ENCODE assay signal across 8 cellular contexts in genomic region chr2:20447437-20448245, GRCh38. TPM values are rescaled to one million over a fixed set of nuclear protein-coding genes. Genes with fewer than 3 reads are reported as not detected.
DNase-seq lines count a peak whose midpoint lies in the region; ATAC-seq and TF ChIP-seq lines count a peak whose summit lies in the region.

No MANE protein-coding gene starts in this region.

- H3K27ac ChIP-seq in HL-60 (replicated peaks) (no peak overlapping the region), esophagus (ENCODE audit: low read depth in 2 of 2, low read length in 1 of 2) (peak overlapping the region; percentile 91 to 93), urinary bladder (ENCODE audit: low read depth) (peak overlapping the region; percentile 96)

- H3K36me3 Mint-ChIP-seq in WTC11: no peaks in the 10 kb centered on the region

- H3K4me1 ChIP-seq in esophagus (ENCODE audit: control insufficient read depth in 2 of 2, insufficient read depth in 2 of 2, low read length in 1 of 2) (peaks cover 0 to 4% of the 10 kb centered on the region in 2 donors), urinary bladder (ENCODE audit: insufficient read depth) (peaks cover 1% of the 10 kb centered on the region)

- peak overlapping the region; percentile 33 for H3K4me3 ChIP-seq in HL-60 (replicated peaks; ENCODE audit: insufficient read depth, low read length)
- H3K4me3 ChIP-seq in esophagus (ENCODE audit: low read depth in 1 of 2, low read length in 2 of 2): peak overlapping the region; percentile 75 to 91
- H3K4me3 ChIP-seq in urinary bladder (ENCODE audit: low read depth, low read length): peak overlapping the region; percentile 73

- H3K9me3 Mint-ChIP-seq in WTC11: no peaks in the 10 kb centered on the region

- CTCF ChIA-PET in WTC11 (lab: Charles Lee): interaction anchor here (0.5 to 4.8 kb wide), 24 partner anchors 19 to 222 kb away, joined by 3 to 118 read pairs (median 6); partner anchors contain the start of genes GDF7, HS1BP3 and SDC1

- no peak for TF ChIP-seq CTCF in HL-60 (IDR thresholded peaks at IDR 0.05; ENCODE audit: insufficient read depth, low read length)
- no peak for TF ChIP-seq CTCF in WTC11 (IDR thresholded peaks at IDR 0.05)

- no peak overlapping the region for H3K27ac Mint-ChIP-seq in WTC11

- peak; percentile 59 for DNase-seq in CD1c-positive myeloid dendritic cell (ENCODE audit: extremely low spot score)
- DNase-seq in HL-60 (ENCODE audit: low read depth in 1 of 2, low spot score in 1 of 2): no peak
- peak; percentile 35 for DNase-seq in WTC11 (ENCODE audit: low spot score)
- peak; percentile 57 for DNase-seq in myocyte (ENCODE audit: low read depth)
- DNase-seq in NAMALWA (ENCODE audit: low spot score): no peak

- H3K36me3 ChIP-seq in esophagus (ENCODE audit: control insufficient read depth in 2 of 2, insufficient read depth in 2 of 2, low read length in 1 of 2) (no peaks in the 10 kb centered on the region), urinary bladder (ENCODE audit: insufficient read depth) (no peaks in the 10 kb centered on the region)

- ATAC-seq in GM18907 (IDR thresholded peaks at IDR 0.05; ENCODE audit: unreplicated experiment): peak; percentile 20
- peak; percentile 12 for ATAC-seq in WTC11

- H3K27me3 ChIP-seq in HL-60 (ENCODE audit: insufficient read depth, poor library complexity, severe bottlenecking) (peaks cover 18% of the 10 kb centered on the region), esophagus (ENCODE audit: control insufficient read depth in 1 of 2, insufficient read depth in 2 of 2, low read length in 2 of 2) (no peaks in the 10 kb centered on the region)

- WGBS in esophagus, 2 donors: 3 to 4% methylated on average over 67 to 78 of the region's 78 CpGs
- WGBS in urinary bladder: 1% methylated on average over 78 of the region's 78 CpGs

- POLR2A ChIA-PET in WTC11 (lab: Charles Lee): interaction anchor here (0.6 to 3.4 kb wide), 61 partner anchors 11 to 375 kb away, joined by 3 to 42 read pairs (median 5); partner anchors contain the start of genes HS1BP3, LDAH and SDC1

- peaks cover 35% of the 10 kb centered on the region for H3K4me1 Mint-ChIP-seq in WTC11

- H3K27me3 Mint-ChIP-seq in WTC11 (ENCODE audit: low read depth): peaks cover 66% of the 10 kb centered on the region

- H3K4me3 Mint-ChIP-seq in WTC11: peak overlapping the region; percentile 82

- H3K9me3 ChIP-seq in esophagus (ENCODE audit: control insufficient read depth in 2 of 2, insufficient read depth in 1 of 2, low read depth in 1 of 2, low read length in 1 of 2): no peaks in the 10 kb centered on the region

TF ChIP-seq in WTC11, 78 proteins besides CTCF, POLR2A, EP300 and RAD21 (continues in another document):
- TF ChIP-seq ELF4 (CRISPR knock-in tag; IDR thresholded peaks at IDR 0.05; ENCODE audit: low read depth) (no peak), ATF2 (CRISPR knock-in tag; IDR thresholded peaks at IDR 0.05; ENCODE audit: borderline replicate concordance, low read depth) (no peak), NR3C1 (CRISPR knock-in tag; conservative IDR thresholded peaks at IDR 0.05; ENCODE audit: low read depth) (no peak), EMX1 (CRISPR knock-in tag; IDR thresholded peaks at IDR 0.05) (no peak), TCF7 (CRISPR knock-in tag; IDR thresholded peaks at IDR 0.05; ENCODE audit: low read depth) (no peak), SP1 (CRISPR knock-in tag; conservative IDR thresholded peaks at IDR 0.05) (no peak), ZBTB21 (CRISPR knock-in tag; IDR thresholded peaks at IDR 0.05; ENCODE audit: borderline replicate concordance) (peak; percentile 67; the same call in 1 of the 2 replicates), ZNF281 (CRISPR knock-in tag; IDR thresholded peaks at IDR 0.05) (0 out of 2 replicates have a peak, but pooled peaks have one; percentile 19), FOXP1 (CRISPR knock-in tag; IDR thresholded peaks at IDR 0.05; ENCODE audit: borderline replicate concordance) (no peak; the same call in 1 of the 2 replicates), IRF1 (CRISPR knock-in tag; IDR thresholded peaks at IDR 0.05) (peak; percentile 80; the same call in 1 of the 2 replicates), ZNF232 (CRISPR knock-in tag; IDR thresholded peaks at IDR 0.05) (no peak; the same call in 1 of the 2 replicates), MYBL2 (CRISPR knock-in tag; IDR thresholded peaks at IDR 0.05) (peak; percentile 89), OVOL2 (CRISPR knock-in tag; IDR thresholded peaks at IDR 0.05; ENCODE audit: borderline replicate concordance) (no peak), ATF3 (CRISPR knock-in tag; conservative IDR thresholded peaks at IDR 0.05) (no peak), ARID4B (CRISPR knock-in tag; IDR thresholded peaks at IDR 0.05; ENCODE audit: borderline replicate concordance) (peak; percentile 42), RELA (CRISPR knock-in tag; IDR thresholded peaks at IDR 0.05; ENCODE audit: borderline replicate concordance) (0 out of 2 replicates have a peak, but pooled peaks have one; percentile 71)

RNA-seq across cellular contexts. Expression of gene RHOB, which starts 0.8 kb away (rescaled TPM):
- 20.4 to 23.2 TPM (median 22.7 TPM) in 3 replicates for total RNA-seq in WTC11 (2021)
- 10 to 100 TPM; 33.4 to 99.3 TPM for polyA plus RNA-seq in esophagus
- 84.0 and 150 TPM in 2 replicates for total RNA-seq in myocyte
- polyA plus RNA-seq in myocyte (2012): 142 TPM
- total RNA-seq in urinary bladder: 305 TPM
- 1,467 TPM for polyA plus RNA-seq in urinary bladder

Comparison
In these comparisons a context has a peak if more than half of its experiments do, and no peak if none do; other contexts are left out.
1. DNase-seq: peak in CD1c-positive myeloid dendritic cell (single experiment), WTC11 (single experiment) and myocyte (single experiment); none in HL-60 (0 of 2) and NAMALWA (single experiment).
2. H3K4me3 ChIP-seq: peak in every context shown above with its lines; median percentile 83 in esophagus; 73 in urinary bladder; 33 in HL-60.